8 cellular contexts compared by ENCODE assay signal in genomic region chr7:142853739-142854504, GRCh38. TPM values are rescaled to one million over a fixed set of nuclear protein-coding genes. Genes with fewer than 3 reads are reported as not detected.
DNase-seq lines count a peak whose midpoint lies in the region; ATAC-seq and TF ChIP-seq lines count a peak whose summit lies in the region.

No MANE protein-coding gene starts in this region.

- H3K4me1 ChIP-seq in PC-3 (ENCODE audit: insufficient read depth, low read length) (peaks cover 19% of the 10 kb centered on the region), stomach (peaks cover 16 to 34% (median 31%) of the 10 kb centered on the region in 4 donors)

- ATAC-seq in CD4-positive, alpha-beta T cell (ENCODE audit: poor library complexity), result peak; percentile 82
- peak; percentile 77 for ATAC-seq in GM19351 (IDR thresholded peaks at IDR 0.05; ENCODE audit: unreplicated experiment)
- ATAC-seq in HG03460 (IDR thresholded peaks at IDR 0.05; ENCODE audit: unreplicated experiment), result peak; percentile 87
- peak; percentile 78 for ATAC-seq in PC-3
- ATAC-seq in activated T-cell treated with anti-CD3 and anti-CD28 coated beads, Interleukin-2, amount 50 U/mL, for 72 hours (replicated peaks in 1 of 2), result peak; percentile 81 to 83
- peak; percentile 80 to 82 for ATAC-seq in natural killer cell treated with Interleukin-12 subunit alpha and Interleukin-12 subunit beta and Interleukin-15 and Interleukin-18, amount 100 ng/mL, for 72 hours

- DNase-seq in CD4-positive, alpha-beta T cell, result peak; percentile 44 to 69 (median 56)
- DNase-seq in PC-3 (peak; percentile 70), fibroblast of peridontal ligament (ENCODE audit: extremely low read depth) (peak; percentile 61), stomach (peak; percentile 64)
- peak; percentile 64 to 73 for DNase-seq in activated T-cell treated with anti-CD3 and anti-CD28 coated beads, Interleukin-2, amount 50 U/mL, for 72 hours
- no peak for DNase-seq in natural killer cell treated with Interleukin-12 subunit alpha and Interleukin-12 subunit beta and Interleukin-15 and Interleukin-18, amount 100 ng/mL, for 72 hours (ENCODE audit: low spot score)

- peak overlapping the region; percentile 85 for H3K27ac Mint-ChIP-seq in CD4-positive, alpha-beta T cell
- H3K27ac Mint-ChIP-seq in activated T-cell treated with anti-CD3 and anti-CD28 coated beads, Interleukin-2, amount 50 U/mL, for 72 hours, result no peak overlapping the region
- H3K27ac Mint-ChIP-seq in natural killer cell treated with Interleukin-12 subunit alpha and Interleukin-12 subunit beta and Interleukin-15 and Interleukin-18, amount 100 ng/mL, for 72 hours, result peak overlapping the region; percentile 19 to 75

- WGBS in stomach, 5 donors, result 0 to 1% (median 1%) methylated on average over 18 to 34 of the region's 34 CpGs

- TF ChIP-seq EP300 in stomach (IDR thresholded peaks at IDR 0.05), result no peak

- peak overlapping the region; percentile 93 for H3K9ac ChIP-seq in PC-3 (ENCODE audit: low read length)

- no peaks in the 10 kb centered on the region for H3K9me2 ChIP-seq in PC-3 (replicated peaks; ENCODE audit: low read length)

- 0 out of 2 replicates have a peak, but pooled peaks cover 6% of the 10 kb centered on the region for H3K79me2 ChIP-seq in PC-3 (ENCODE audit: low read length)

- H3K4me1 Mint-ChIP-seq in CD4-positive, alpha-beta T cell (ENCODE audit: low read depth), result peaks cover 53% of the 10 kb centered on the region
- H3K4me1 Mint-ChIP-seq in activated T-cell treated with anti-CD3 and anti-CD28 coated beads, Interleukin-2, amount 50 U/mL, for 72 hours (ENCODE audit: low read depth), result peaks cover 17% of the 10 kb centered on the region
- peaks cover 5 to 9% of the 10 kb centered on the region in 2 donors for H3K4me1 Mint-ChIP-seq in natural killer cell treated with Interleukin-12 subunit alpha and Interleukin-12 subunit beta and Interleukin-15 and Interleukin-18, amount 100 ng/mL, for 72 hours (ENCODE audit: low read depth in 2 of 2)

- BruUV-seq in PC-3 (replicated peaks; lab: Mats Ljungman, UMichigan), result TSS peak; percentile 71

- H3K36me3 Mint-ChIP-seq in CD4-positive, alpha-beta T cell (ENCODE audit: low read depth), result peaks cover 11% of the 10 kb centered on the region
- peaks cover 0 to 1% of the 10 kb centered on the region in 2 donors for H3K36me3 Mint-ChIP-seq in activated T-cell treated with anti-CD3 and anti-CD28 coated beads, Interleukin-2, amount 50 U/mL, for 72 hours (ENCODE audit: insufficient read depth in 2 of 2)
- no peaks in the 10 kb centered on the region for H3K36me3 Mint-ChIP-seq in natural killer cell treated with Interleukin-12 subunit alpha and Interleukin-12 subunit beta and Interleukin-15 and Interleukin-18, amount 100 ng/mL, for 72 hours

- peak overlapping the region; percentile 87 for H3K4me3 ChIP-seq in PC-3 (ENCODE audit: low read length)
- peak overlapping the region; percentile 64 to 77 (median 73) for H3K4me3 ChIP-seq in stomach

- peak; percentile 90 for TF ChIP-seq CTCF in CD4-positive, alpha-beta T cell (IDR thresholded peaks at IDR 0.05)
- peak; percentile 83 for TF ChIP-seq CTCF in PC-3 (conservative IDR thresholded peaks at IDR 0.05; ENCODE audit: low read depth, low read length)
- TF ChIP-seq CTCF in stomach (IDR thresholded peaks at IDR 0.05), result peak in 5 of 7 experiments; percentile 61 to 82 (median 79)

- H3K27me3 Mint-ChIP-seq in CD4-positive, alpha-beta T cell, result no peaks in the 10 kb centered on the region
- peaks cover 4% of the 10 kb centered on the region for H3K27me3 Mint-ChIP-seq in activated T-cell treated with anti-CD3 and anti-CD28 coated beads, Interleukin-2, amount 50 U/mL, for 72 hours (ENCODE audit: low read depth)
- peaks cover 10 to 15% of the 10 kb centered on the region in 2 donors for H3K27me3 Mint-ChIP-seq in natural killer cell treated with Interleukin-12 subunit alpha and Interleukin-12 subunit beta and Interleukin-15 and Interleukin-18, amount 100 ng/mL, for 72 hours

- peak overlapping the region; percentile 95 for H3K4me3 Mint-ChIP-seq in CD4-positive, alpha-beta T cell
- H3K4me3 Mint-ChIP-seq in activated T-cell treated with anti-CD3 and anti-CD28 coated beads, Interleukin-2, amount 50 U/mL, for 72 hours, result peak overlapping the region; percentile 86 to 98
- H3K4me3 Mint-ChIP-seq in natural killer cell treated with Interleukin-12 subunit alpha and Interleukin-12 subunit beta and Interleukin-15 and Interleukin-18, amount 100 ng/mL, for 72 hours, result peak overlapping the region; percentile 94

- peak overlapping the region; percentile 88 for H2AFZ ChIP-seq in PC-3 (ENCODE audit: low read length)

- no peaks in the 10 kb centered on the region for H4K20me1 ChIP-seq in PC-3 (ENCODE audit: low read length)

- H3K4me2 ChIP-seq in PC-3 (ENCODE audit: low read length), result peak overlapping the region; percentile 92

- H3K9me3 ChIP-seq in CD4-positive, alpha-beta T cell (ENCODE audit: control insufficient read depth, low read length), result no peaks in the 10 kb centered on the region
- H3K9me3 ChIP-seq in PC-3 (ENCODE audit: low read length) (no peaks in the 10 kb centered on the region), stomach (no peaks in the 10 kb centered on the region)

- H3F3A ChIP-seq in PC-3 (ENCODE audit: low read length, unreplicated experiment), result no peaks in the 10 kb centered on the region

- no peaks in the 10 kb centered on the region for H3K9me3 Mint-ChIP-seq in CD4-positive, alpha-beta T cell
- H3K9me3 Mint-ChIP-seq in activated T-cell treated with anti-CD3 and anti-CD28 coated beads, Interleukin-2, amount 50 U/mL, for 72 hours, result no peaks in the 10 kb centered on the region
- H3K9me3 Mint-ChIP-seq in natural killer cell treated with Interleukin-12 subunit alpha and Interleukin-12 subunit beta and Interleukin-15 and Interleukin-18, amount 100 ng/mL, for 72 hours, result no peaks in the 10 kb centered on the region

- CTCF ChIA-PET in CD4-positive, alpha-beta T cell (lab: Charles Lee), result interaction anchor here (0.7 to 2.2 kb wide), 13 partner anchors 9 to 508 kb away, joined by 3 to 11 read pairs (median 3); no protein-coding TSS in a partner anchor
- CTCF ChIA-PET in PC-3 (lab: Charles Lee), result interaction anchor here (1.3 to 1.5 kb wide), 2 partner anchors 41 to 149 kb away, joined by 4 to 6 read pairs; no protein-coding TSS in a partner anchor

- no peaks in the 10 kb centered on the region for H3K27me3 ChIP-seq in CD4-positive, alpha-beta T cell (ENCODE audit: control insufficient read depth, insufficient read depth, low read length)
- no peaks in the 10 kb centered on the region for H3K27me3 ChIP-seq in PC-3 (ENCODE audit: low read length)
- peaks cover 0 to 7% (median 0%) of the 10 kb centered on the region in 3 donors for H3K27me3 ChIP-seq in stomach

- POLR2A ChIA-PET in CD4-positive, alpha-beta T cell (lab: Charles Lee), result interaction anchor here (0.6 to 3.5 kb wide), 17 partner anchors 9 to 527 kb away, joined by 3 to 40 read pairs (median 5); no protein-coding TSS in a partner anchor
- POLR2A ChIA-PET in PC-3 (lab: Charles Lee; ENCODE audit: unreplicated experiment), result interaction anchor here (0.6 to 1.0 kb wide), 3 partner anchors 12 to 426 kb away, joined by 4 to 22 read pairs (median 4); no protein-coding TSS in a partner anchor

- intact Hi-C loops in CD4-positive, alpha-beta T cell (cut with DNase I, micrococcal nuclease), result loop anchor here (1.0 to 10.0 kb wide), 8 partner anchors 13 to 531 kb away; partner anchors contain the start of genes CASP2 (in 1 of the 2), TMEM139 (in 1 of the 2) and ZYX (in 1 of the 2)
- intact Hi-C loops in PC-3 (cut with micrococcal nuclease) (loop anchor here (1.0 kb wide), 3 partner anchors 12 to 149 kb away; no protein-coding TSS in a partner anchor), stomach (cut with DNase I; ENCODE audit: low total_unique reads) (no loop called here)

- TF ChIP-seq POLR2A in stomach (IDR thresholded peaks at IDR 0.05), result no peak

- peak overlapping the region; percentile 41 for H3K27ac ChIP-seq in CD4-positive, alpha-beta T cell (ENCODE audit: low read depth, low read length)
- H3K27ac ChIP-seq in PC-3 (ENCODE audit: low read length) (peak overlapping the region; percentile 58), stomach (peak overlapping the region; percentile 63 to 84 (median 76))

- no peaks in the 10 kb centered on the region for H3K36me3 ChIP-seq in PC-3 (ENCODE audit: low read depth, low read length)
- H3K36me3 ChIP-seq in stomach, result no peaks in the 10 kb centered on the region

RNA-seq across cellular contexts. Expression of gene EPHB6, which starts 1.0 kb away (rescaled TPM):
- total RNA-seq in CD4-positive, alpha-beta T cell, result 10 to 100 TPM; 50.7 to 55.8 TPM
- total RNA-seq in PC-3 (2014; rRNA removed) (30.5 and 48.2 TPM in 2 replicates), stomach (1 to 10 TPM; 5.4 to 9.6 (median 8.0) TPM)
- total RNA-seq in activated T-cell treated with anti-CD3 and anti-CD28 coated beads, Interleukin-2, amount 50 U/mL, for 72 hours, result 10 to 100 TPM; 10.9 to 13.6 TPM
- 1 to 10 TPM in 1 of 2 donors, under 1 TPM in 1; 0.64 to 1.8 TPM for total RNA-seq in natural killer cell treated with Interleukin-12 subunit alpha and Interleukin-12 subunit beta and Interleukin-15 and Interleukin-18, amount 100 ng/mL, for 72 hours
- 10 to 100 TPM in 2 of 3 donors, 1 to 10 TPM in 1; 6.2 to 23.1 (median 19.3) TPM for polyA plus RNA-seq in stomach

RNA-seq across cellular contexts. Expression of gene TRPV6, which starts 31.6 kb away (rescaled TPM):
- not detected for total RNA-seq in CD4-positive, alpha-beta T cell
- total RNA-seq in PC-3 (2014; rRNA removed) (0.63 and 1.4 TPM in 2 replicates), stomach (10 to 100 TPM in 2 of 5 donors, 1 to 10 TPM in 2, not detected in 1; 2.6 to 11.7 (median 10.3) TPM)
- under 1 TPM in 1 of 2 donors, not detected in 1; 0.05 TPM for total RNA-seq in activated T-cell treated with anti-CD3 and anti-CD28 coated beads, Interleukin-2, amount 50 U/mL, for 72 hours
- not detected for total RNA-seq in natural killer cell treated with Interleukin-12 subunit alpha and Interleukin-12 subunit beta and Interleukin-15 and Interleukin-18, amount 100 ng/mL, for 72 hours
- polyA plus RNA-seq in stomach, result 1 to 10 TPM; 4.7 to 7.7 (median 7.4) TPM
